38 cellular contexts compared by ENCODE assay signal in genomic region chr21:29762570-29763082, GRCh38.
"Had no signal": no experiment of that assay in that cellular context is flagged by ENCODE, and none has a peak within 500 bp of the region (broad histone marks: within the 10 kb centered on the region; RNA-seq: fewer than 3 reads in every experiment).

No MANE protein-coding gene starts in this region.

- DNase-seq: activated effector memory CD4-positive, alpha-beta T cell treated with anti-CD3 and anti-CD28 coated beads, Interleukin-2, amount 50 U/mL, for 16 hours; activated effector memory CD4-positive, alpha-beta T cell treated with Interleukin-2 at 50 U/mL for 16 hours; activated gamma-delta T cell; activated gamma-delta T cell treated with Interleukin-2 at 50 U/mL for 16 hours; activated naive CD4-positive, alpha-beta T cell; activated naive CD4-positive, alpha-beta T cell treated with anti-CD3 and anti-CD28 coated beads for 36 hours; activated naive CD4-positive, alpha-beta T cell treated with anti-CD3 and anti-CD28 coated beads, Interleukin-2, amount 10 ng/mL, durations not matched to agents 7 days and 5 days; activated naive CD4-positive, alpha-beta T cell treated with anti-CD3 and anti-CD28 coated beads, Interleukin-2, amount 50 U/mL, for 16 hours; activated naive CD4-positive, alpha-beta T cell treated with Interleukin-2 at 50 U/mL for 16 hours; activated naive CD8-positive, alpha-beta T cell treated with anti-CD3 and anti-CD28 coated beads for 36 hours; activated naive CD8-positive, alpha-beta T cell treated with anti-CD3 and anti-CD28 coated beads, Interleukin-2, amount 10 ng/mL, durations not matched to agents 7 days and 5 days; activated naive CD8-positive, alpha-beta T cell treated with anti-CD3 and anti-CD28 coated beads, Interleukin-2, amount 50 U/mL, for 24 hours; activated T-cell treated with anti-CD3 and anti-CD28 coated beads, Interleukin-2, amount 50 U/mL, for 4 hours; activated T-cell treated with anti-CD3 and anti-CD28 coated beads, Interleukin-2, amount 50 U/mL, for 48 hours; activated T-cell treated with anti-CD3 and anti-CD28 coated beads, Interleukin-2, amount 50 U/mL, for 72 hours; adrenal gland; amniotic stem cell; amygdala; anterior cingulate cortex; aorta; body of pancreas; brain microvascular endothelial cell; caudate nucleus; central memory CD4-positive, alpha-beta T cell; cerebellar nuclear complex had no signal

- H3K9me3 ChIP-seq: adrenal gland, ascending aorta, body of pancreas, breast epithelium had no signal

- H3K36me3 Mint-ChIP-seq: activated naive CD4-positive, alpha-beta T cell treated with anti-CD3 and anti-CD28 coated beads, Interleukin-2, amount 10 ng/mL, durations not matched to agents 7 days and 5 days; activated naive CD4-positive, alpha-beta T cell treated with anti-CD3 and anti-CD28 coated beads, Interleukin-2, amount 50 U/mL, for 24 hours; activated naive CD4-positive, alpha-beta T cell treated with anti-CD3 and anti-CD28 coated beads, Interleukin-2, amount 50 U/mL, for 72 hours; activated naive CD8-positive, alpha-beta T cell; activated naive CD8-positive, alpha-beta T cell treated with anti-CD3 and anti-CD28 coated beads for 36 hours; activated naive CD8-positive, alpha-beta T cell treated with anti-CD3 and anti-CD28 coated beads, Interleukin-2, amount 10 ng/mL, durations not matched to agents 7 days and 5 days; brain had no signal

- FAIRE-seq: astrocyte, bronchial epithelial cell had no signal

- H3K4me3 ChIP-seq: adrenal gland, ascending aorta, body of pancreas, breast epithelium, cardiac muscle cell had no signal

- H3K27me3 ChIP-seq: adrenal gland, ascending aorta, body of pancreas, brain microvascular endothelial cell, breast epithelium, cardiac muscle cell had no signal

- ATAC-seq: activated naive CD4-positive, alpha-beta T cell treated with anti-CD3 and anti-CD28 coated beads, Interleukin-2, amount 50 U/mL, for 72 hours; activated naive CD8-positive, alpha-beta T cell treated with anti-CD3 and anti-CD28 coated beads, Interleukin-2, amount 50 U/mL, for 24 hours; activated T-cell treated with anti-CD3 and anti-CD28 coated beads, Interleukin-2, amount 50 U/mL, for 4 hours; activated T-cell treated with anti-CD3 and anti-CD28 coated beads, Interleukin-2, amount 50 U/mL, for 72 hours; activated T-helper 17 cell treated with anti-CD3 and anti-CD28 coated beads, Interleukin-2, amount 50 U/mL, for 72 hours; body of pancreas had no signal

- H3K36me3 ChIP-seq: adrenal gland, ascending aorta, brain microvascular endothelial cell, breast epithelium, cardiac muscle cell had no signal

- H3K9me3 Mint-ChIP-seq: activated naive CD4-positive, alpha-beta T cell treated with anti-CD3 and anti-CD28 coated beads for 36 hours; activated naive CD4-positive, alpha-beta T cell treated with anti-CD3 and anti-CD28 coated beads, Interleukin-2, amount 10 ng/mL, durations not matched to agents 7 days and 5 days; activated naive CD4-positive, alpha-beta T cell treated with anti-CD3 and anti-CD28 coated beads, Interleukin-2, amount 50 U/mL, for 24 hours; activated naive CD4-positive, alpha-beta T cell treated with anti-CD3 and anti-CD28 coated beads, Interleukin-2, amount 50 U/mL, for 72 hours; activated naive CD8-positive, alpha-beta T cell treated with anti-CD3 and anti-CD28 coated beads for 36 hours; activated naive CD8-positive, alpha-beta T cell treated with anti-CD3 and anti-CD28 coated beads, Interleukin-2, amount 10 ng/mL, durations not matched to agents 7 days and 5 days; activated naive CD8-positive, alpha-beta T cell treated with anti-CD3 and anti-CD28 coated beads, Interleukin-2, amount 50 U/mL, for 24 hours; activated T-cell treated with anti-CD3 and anti-CD28 coated beads, Interleukin-2, amount 50 U/mL, for 4 hours; activated T-cell treated with anti-CD3 and anti-CD28 coated beads, Interleukin-2, amount 50 U/mL, for 72 hours; activated T-helper 1 cell treated with anti-CD3 and anti-CD28 coated beads, Interleukin-12 subunit alpha, Interleukin-12 subunit beta, Interleukin-2, Interleukin-4 antibody, amounts not matched to agents 30 ng/mL and 10 ng/mL and 1 ng/mL, durations not matched to agents 14 hours and 24 hours and 36 hours; activated T-helper 17 cell treated with anti-CD3 and anti-CD28 coated beads, Interleukin-2, amount 50 U/mL, for 72 hours; activated T-helper 2 cell treated with anti-CD3 and anti-CD28 coated beads, Interferon-gamma antibody, Interleukin-2, Interleukin-4, amounts not matched to agents 10 μg/mL and 5 μg/mL and 100 μg/mL, durations not matched to agents 14 hours and 24 hours and 36 hours; brain had no signal

- H3K27ac Mint-ChIP-seq: activated naive CD4-positive, alpha-beta T cell treated with anti-CD3 and anti-CD28 coated beads for 36 hours; activated naive CD4-positive, alpha-beta T cell treated with anti-CD3 and anti-CD28 coated beads, Interleukin-2, amount 10 ng/mL, durations not matched to agents 7 days and 5 days; activated naive CD4-positive, alpha-beta T cell treated with anti-CD3 and anti-CD28 coated beads, Interleukin-2, amount 50 U/mL, for 24 hours; activated naive CD4-positive, alpha-beta T cell treated with anti-CD3 and anti-CD28 coated beads, Interleukin-2, amount 50 U/mL, for 72 hours; activated naive CD8-positive, alpha-beta T cell; activated naive CD8-positive, alpha-beta T cell treated with anti-CD3 and anti-CD28 coated beads for 36 hours; activated naive CD8-positive, alpha-beta T cell treated with anti-CD3 and anti-CD28 coated beads, Interleukin-2, amount 10 ng/mL, durations not matched to agents 7 days and 5 days; activated naive CD8-positive, alpha-beta T cell treated with anti-CD3 and anti-CD28 coated beads, Interleukin-2, amount 50 U/mL, for 24 hours; activated T-cell treated with anti-CD3 and anti-CD28 coated beads, Interleukin-2, amount 50 U/mL, for 72 hours; activated T-helper 1 cell treated with anti-CD3 and anti-CD28 coated beads, Interleukin-12 subunit alpha, Interleukin-12 subunit beta, Interleukin-2, Interleukin-4 antibody, amounts not matched to agents 30 ng/mL and 10 ng/mL and 1 ng/mL, durations not matched to agents 14 hours and 24 hours and 36 hours; activated T-helper 17 cell treated with anti-CD3 and anti-CD28 coated beads, Interleukin-2, amount 50 U/mL, for 72 hours; activated T-helper 2 cell treated with anti-CD3 and anti-CD28 coated beads, Interferon-gamma antibody, Interleukin-2, Interleukin-4, amounts not matched to agents 10 μg/mL and 5 μg/mL and 100 μg/mL, durations not matched to agents 14 hours and 24 hours and 36 hours; brain had no signal

- H3K4me1 Mint-ChIP-seq: activated naive CD4-positive, alpha-beta T cell treated with anti-CD3 and anti-CD28 coated beads, Interleukin-2, amount 10 ng/mL, durations not matched to agents 7 days and 5 days; activated naive CD4-positive, alpha-beta T cell treated with anti-CD3 and anti-CD28 coated beads, Interleukin-2, amount 50 U/mL, for 24 hours; activated naive CD8-positive, alpha-beta T cell treated with anti-CD3 and anti-CD28 coated beads for 36 hours; activated naive CD8-positive, alpha-beta T cell treated with anti-CD3 and anti-CD28 coated beads, Interleukin-2, amount 10 ng/mL, durations not matched to agents 7 days and 5 days; activated naive CD8-positive, alpha-beta T cell treated with anti-CD3 and anti-CD28 coated beads, Interleukin-2, amount 50 U/mL, for 24 hours; activated T-helper 17 cell treated with anti-CD3 and anti-CD28 coated beads, Interleukin-2, amount 50 U/mL, for 72 hours; central memory CD8-positive, alpha-beta T cell had no signal

- H3K27me3 Mint-ChIP-seq: activated naive CD4-positive, alpha-beta T cell treated with anti-CD3 and anti-CD28 coated beads, Interleukin-2, amount 10 ng/mL, durations not matched to agents 7 days and 5 days; central memory CD8-positive, alpha-beta T cell had no signal

- H3K4me1 ChIP-seq: ascending aorta, body of pancreas, breast epithelium had no signal

- H3K4me3 Mint-ChIP-seq: activated naive CD4-positive, alpha-beta T cell treated with anti-CD3 and anti-CD28 coated beads for 36 hours; activated naive CD4-positive, alpha-beta T cell treated with anti-CD3 and anti-CD28 coated beads, Interleukin-2, amount 10 ng/mL, durations not matched to agents 7 days and 5 days; activated naive CD4-positive, alpha-beta T cell treated with anti-CD3 and anti-CD28 coated beads, Interleukin-2, amount 50 U/mL, for 24 hours; activated naive CD8-positive, alpha-beta T cell; activated naive CD8-positive, alpha-beta T cell treated with anti-CD3 and anti-CD28 coated beads for 36 hours; activated naive CD8-positive, alpha-beta T cell treated with anti-CD3 and anti-CD28 coated beads, Interleukin-2, amount 10 ng/mL, durations not matched to agents 7 days and 5 days; activated naive CD8-positive, alpha-beta T cell treated with anti-CD3 and anti-CD28 coated beads, Interleukin-2, amount 50 U/mL, for 24 hours; activated T-cell treated with anti-CD3 and anti-CD28 coated beads, Interleukin-2, amount 50 U/mL, for 4 hours; activated T-cell treated with anti-CD3 and anti-CD28 coated beads, Interleukin-2, amount 50 U/mL, for 72 hours; activated T-helper 1 cell treated with anti-CD3 and anti-CD28 coated beads, Interleukin-12 subunit alpha, Interleukin-12 subunit beta, Interleukin-2, Interleukin-4 antibody, amounts not matched to agents 30 ng/mL and 10 ng/mL and 1 ng/mL, durations not matched to agents 14 hours and 24 hours and 36 hours; activated T-helper 17 cell treated with anti-CD3 and anti-CD28 coated beads, Interleukin-2, amount 50 U/mL, for 72 hours; brain; central memory CD8-positive, alpha-beta T cell had no signal

- H3K27ac ChIP-seq: adrenal gland, ascending aorta, body of pancreas, brain microvascular endothelial cell, breast epithelium, cardiac muscle cell had no signal
